16 cellular contexts compared by ENCODE assay signal in genomic region chr12:123133701-123134100, GRCh38. TPM values are rescaled to one million over a fixed set of nuclear protein-coding genes. Genes with fewer than 3 reads are reported as not detected.
A peak's percentile ranks its signal among the peaks of the same experiment; 100 is the strongest.
DNase-seq lines count a peak whose midpoint lies in the region; ATAC-seq and TF ChIP-seq lines count a peak whose summit lies in the region.
"Had no signal": no experiment of that assay in that cellular context is flagged by ENCODE, and none has a peak within 500 bp of the region (broad histone marks: within the 10 kb centered on the region; RNA-seq: fewer than 3 reads in every experiment).

No MANE protein-coding gene starts in this region.

- CTCF ChIA-PET in CD8-positive, alpha-beta T cell (lab: Charles Lee) = no interaction called here

- no peak overlapping the region for H3K4me3 ChIP-seq in CD8-positive, alpha-beta T cell (ENCODE audit: low read depth, low read length)
- H3K4me3 ChIP-seq in adrenal gland (no peak overlapping the region), WERI-Rb-1 (ENCODE audit: low read depth, low read length) (no peak overlapping the region)
- H3K4me3 ChIP-seq: GM12878, GM23338 had no signal

- POLR2A ChIA-PET in CD8-positive, alpha-beta T cell (lab: Charles Lee) = no interaction called here
- POLR2A ChIA-PET in naive thymus-derived CD8-positive, alpha-beta T cell (lab: Charles Lee) = interaction anchor here (1.3 to 4.4 kb wide), 2 partner anchors 13 to 17 kb away, joined by 5 to 56 read pairs; no protein-coding TSS in a partner anchor

- 86 to 90% (median 90%) methylated on average over 9 of the region's 9 CpGs for WGBS in adrenal gland, 4 donors

- no peak overlapping the region for H3K27ac ChIP-seq in CD8-positive, alpha-beta T cell (ENCODE audit: low read depth, low read length)
- peak overlapping the region in 3 of 5 donors; percentile 28 to 72 (median 62) for H3K27ac ChIP-seq in adrenal gland
- no peak overlapping the region for H3K27ac ChIP-seq in WERI-Rb-1
- H3K27ac ChIP-seq: RWPE1 had no signal

- no peak for ATAC-seq in CD8-positive, alpha-beta T cell
- no peak for ATAC-seq in naive thymus-derived CD8-positive, alpha-beta T cell
- no peak for ATAC-seq in HG03571 (IDR thresholded peaks at IDR 0.05; ENCODE audit: unreplicated experiment)
- ATAC-seq: GM12878, GM23338, PC-3 had no signal

- intact Hi-C loops in CD8-positive, alpha-beta T cell (cut with DNase I, micrococcal nuclease) = no loop called here
- intact Hi-C loops in adrenal gland (cut with DNase I) = no loop called here

- peaks cover 9% of the 10 kb centered on the region for H3K36me3 Mint-ChIP-seq in CD8-positive, alpha-beta T cell
- H3K36me3 Mint-ChIP-seq in naive thymus-derived CD8-positive, alpha-beta T cell = peaks cover 0 to 12% (median 2%) of the 10 kb centered on the region in 3 donors
- H3K36me3 Mint-ChIP-seq in endothelial cell (ENCODE audit: low read depth, unreplicated experiment) = no peaks in the 10 kb centered on the region

- H3K36me3 ChIP-seq in CD8-positive, alpha-beta T cell (ENCODE audit: insufficient read depth, low read length) = no peaks in the 10 kb centered on the region
- H3K36me3 ChIP-seq in adrenal gland (replicated peaks in 1 of 2) (no peaks in the 10 kb centered on the region), WERI-Rb-1 (no peaks in the 10 kb centered on the region; the same call in 1 of the 2 replicates)

- peak overlapping the region; percentile 24 for H3K27ac Mint-ChIP-seq in CD8-positive, alpha-beta T cell
- peak overlapping the region in 9 of 10 donors; percentile 12 to 93 (median 63) for H3K27ac Mint-ChIP-seq in naive thymus-derived CD8-positive, alpha-beta T cell
- H3K27ac Mint-ChIP-seq in endothelial cell (ENCODE audit: unreplicated experiment) = no peak overlapping the region
- H3K27ac Mint-ChIP-seq: CD14-positive monocyte, GM23338 had no signal

- no peaks in the 10 kb centered on the region for H3K9me3 Mint-ChIP-seq in CD8-positive, alpha-beta T cell
- H3K9me3 Mint-ChIP-seq in naive thymus-derived CD8-positive, alpha-beta T cell = peaks cover 0 to 2% (median 0%) of the 10 kb centered on the region in 9 donors
- no peaks in the 10 kb centered on the region for H3K9me3 Mint-ChIP-seq in endothelial cell (ENCODE audit: unreplicated experiment)

- no peak for TF ChIP-seq CTCF in CD8-positive, alpha-beta T cell (IDR thresholded peaks at IDR 0.05)
- no peak for TF ChIP-seq CTCF in adrenal gland (IDR thresholded peaks at IDR 0.05)
- no peak for TF ChIP-seq CTCF in endothelial cell (IDR thresholded peaks at IDR 0.05; ENCODE audit: unreplicated experiment)
- no peak for TF ChIP-seq CTCF in WERI-Rb-1 (IDR thresholded peaks at IDR 0.05; ENCODE audit: low read depth, low read length)

- peaks cover 31% of the 10 kb centered on the region for H3K4me1 ChIP-seq in CD8-positive, alpha-beta T cell (ENCODE audit: insufficient read depth, low read length)
- peaks cover 4 to 30% of the 10 kb centered on the region in 2 donors for H3K4me1 ChIP-seq in adrenal gland (replicated peaks in 1 of 2)

- DNase-seq in CD8-positive, alpha-beta T cell = no peak
- DNase-seq in adrenal gland (peak in 1 of 7 donors; percentile 13), endothelial cell (ENCODE audit: low spot score) (no peak), WERI-Rb-1 (no peak), SKM-1 treated with dmso at 0.1 percent for 144 hours (lab: John Stamatoyannopoulos, UW; ENCODE audit: unreplicated experiment) (no peak)
- DNase-seq in naive thymus-derived CD8-positive, alpha-beta T cell = no peak
- DNase-seq: ACHN, HCEC 1CT, NCI-H187, NCI-H2227 treated with DMSO at 0.1 percent for 48 hours had no signal

- H3K4me3 Mint-ChIP-seq in CD8-positive, alpha-beta T cell = no peak overlapping the region
- H3K4me3 Mint-ChIP-seq in naive thymus-derived CD8-positive, alpha-beta T cell = peak overlapping the region in 2 of 10 donors; percentile 4 to 30
- H3K4me3 Mint-ChIP-seq in endothelial cell (ENCODE audit: unreplicated experiment) = no peak overlapping the region
- H3K4me3 Mint-ChIP-seq: CD14-positive monocyte, GM23338 had no signal

- no peaks in the 10 kb centered on the region for H3K27me3 Mint-ChIP-seq in CD8-positive, alpha-beta T cell (ENCODE audit: low read depth)
- H3K27me3 Mint-ChIP-seq in naive thymus-derived CD8-positive, alpha-beta T cell = no peaks in the 10 kb centered on the region
- peaks cover 4% of the 10 kb centered on the region for H3K27me3 Mint-ChIP-seq in endothelial cell (ENCODE audit: unreplicated experiment)

- no peaks in the 10 kb centered on the region for H3K27me3 ChIP-seq in CD8-positive, alpha-beta T cell (ENCODE audit: insufficient read depth, low read length)
- H3K27me3 ChIP-seq in adrenal gland (no peaks in the 10 kb centered on the region), WERI-Rb-1 (ENCODE audit: insufficient read depth, low read depth, severe bottlenecking) (no peaks in the 10 kb centered on the region)

- no peak for TF ChIP-seq POLR2A in adrenal gland (IDR thresholded peaks at IDR 0.05)

- H3K9me3 ChIP-seq in CD8-positive, alpha-beta T cell (ENCODE audit: low read length) = no peaks in the 10 kb centered on the region
- H3K9me3 ChIP-seq in adrenal gland (replicated peaks in 1 of 3) = no peaks in the 10 kb centered on the region
- H3K9me3 ChIP-seq in WERI-Rb-1 (ENCODE audit: severe bottlenecking) = no peaks in the 10 kb centered on the region

- H3K4me1 Mint-ChIP-seq in CD8-positive, alpha-beta T cell (ENCODE audit: low read depth) = peaks cover 40% of the 10 kb centered on the region
- H3K4me1 Mint-ChIP-seq in naive thymus-derived CD8-positive, alpha-beta T cell = peaks cover 12 to 54% (median 46%) of the 10 kb centered on the region in 4 donors
- H3K4me1 Mint-ChIP-seq in endothelial cell (ENCODE audit: unreplicated experiment) = no peaks in the 10 kb centered on the region
- H3K4me1 Mint-ChIP-seq: GM23338 had no signal

RNA-seq across cellular contexts. Expression of gene PITPNM2, which starts 17.2 kb away (rescaled TPM):
- 10 to 100 TPM; 28.1 to 29.2 TPM for total RNA-seq in CD8-positive, alpha-beta T cell
- total RNA-seq in adrenal gland (10 to 100 TPM; 15.5 to 57.4 (median 28.4) TPM), endothelial cell (ENCODE audit: unreplicated experiment) (14.3 TPM)
- 10 to 100 TPM; 13.2 to 33.9 (median 18.3) TPM for polyA plus RNA-seq in adrenal gland
- total RNA-seq in naive thymus-derived CD8-positive, alpha-beta T cell = 10 to 100 TPM; 36.9 to 42.7 TPM
- polyA plus RNA-seq in naive thymus-derived CD8-positive, alpha-beta T cell = 1 to 10 TPM; 4.0 to 6.3 (median 4.7) TPM

Comparison
In these comparisons a context has a peak if more than half of its experiments do, and no peak if none do; other contexts are left out.
1. H3K27ac ChIP-seq: peak in adrenal gland (3 of 5); none in CD8-positive, alpha-beta T cell (single experiment) and WERI-Rb-1 (single experiment).